11 cellular contexts compared by ENCODE assay signal in the genomic region with DNA sequence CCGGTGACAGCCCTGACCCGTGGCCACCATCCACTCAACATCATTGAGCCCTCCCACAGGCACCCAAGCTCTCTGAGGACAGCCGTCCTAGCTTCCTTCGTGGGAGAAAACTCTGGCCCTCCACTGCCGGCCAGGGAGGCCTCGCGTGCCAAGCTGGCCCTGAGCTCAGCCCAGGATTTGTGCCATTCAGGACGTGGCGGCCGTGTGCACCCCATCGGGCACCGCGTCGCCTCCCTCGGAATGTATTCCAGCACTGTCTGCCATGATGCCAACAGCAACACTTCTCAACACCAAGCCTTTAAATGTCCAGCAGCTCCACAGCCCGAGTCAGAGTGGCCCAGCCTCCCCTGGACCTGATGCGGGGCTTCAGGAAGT. TPM values are rescaled to one million over a fixed set of nuclear protein-coding genes. Genes with fewer than 3 reads are reported as not detected.
DNase-seq lines count a peak whose midpoint lies in the region; ATAC-seq and TF ChIP-seq lines count a peak whose summit lies in the region.
"Had no signal": no experiment of that assay in that cellular context is flagged by ENCODE, and none has a peak within 500 bp of the region (broad histone marks: within the 10 kb centered on the region; RNA-seq: fewer than 3 reads in every experiment).

No MANE protein-coding gene starts in this region.

- BruUV-seq in Panc1 (replicated peaks; lab: Mats Ljungman, UMichigan) (no TSS peak), OCI-LY7 (replicated peaks; lab: Mats Ljungman, UMichigan) (no TSS peak)

- no peaks in the 10 kb centered on the region for H3K9me3 ChIP-seq in Panc1 (ENCODE audit: control insufficient read depth, insufficient read depth, low read depth, low read length)
- no peaks in the 10 kb centered on the region for H3K9me3 ChIP-seq in muscle layer of duodenum (ENCODE audit: control insufficient read depth in 1 of 2, low read length in 2 of 2)
- no peaks in the 10 kb centered on the region for H3K9me3 ChIP-seq in thymus (ENCODE audit: control insufficient read depth)
- no peaks in the 10 kb centered on the region for H3K9me3 ChIP-seq in OCI-LY7 (ENCODE audit: low read length)

- H3K4me3 ChIP-seq in Panc1 (ENCODE audit: low read depth in 2 of 2, low read length in 2 of 2) (no peak overlapping the region), epithelial cell of proximal tubule (ENCODE audit: low read depth, low read length) (peak overlapping the region; percentile 26), muscle layer of duodenum (ENCODE audit: low read depth in 1 of 2, low read length in 2 of 2) (peak overlapping the region in 1 of 2 donors; percentile 1), thymus (ENCODE audit: low read length) (no peak overlapping the region), OCI-LY7 (ENCODE audit: low read depth, low read length, poor library complexity, severe bottlenecking) (no peak overlapping the region)

- TF ChIP-seq CTCF in Panc1 (IDR thresholded peaks at IDR 0.05) = no peak
- TF ChIP-seq CTCF in epithelial cell of proximal tubule (conservative IDR thresholded peaks at IDR 0.05; ENCODE audit: low read depth, low read length) = no peak
- TF ChIP-seq CTCF in OCI-LY7 (conservative IDR thresholded peaks at IDR 0.05; ENCODE audit: low read length) = no peak

- no peak overlapping the region for H3K4me2 ChIP-seq in OCI-LY7 (ENCODE audit: low read length)
- H3K4me2 ChIP-seq: KMS-11 had no signal

- DNase-seq in Panc1 (ENCODE audit: low read depth, low spot score) (no peak), epithelial cell of proximal tubule (ENCODE audit: low read depth) (no peak), NCI-H1417 (lab: John Stamatoyannopoulos, UW) (no peak), OCI-M1 (lab: John Stamatoyannopoulos, UW) (no peak), OCI-LY7 (ENCODE audit: low spot score) (no peak)
- DNase-seq in activated CD4-positive, alpha-beta T cell treated with anti-CD3 and anti-CD28 coated beads for 1 hour = no peak
- DNase-seq: activated T-cell treated with anti-CD3 and anti-CD28 coated beads, Interleukin-2, amount 50 U/mL, for 24 hours; NCI-H345 had no signal

- H3K27ac ChIP-seq in Panc1 (ENCODE audit: low read length) (peak overlapping the region; percentile 72), muscle layer of duodenum (ENCODE audit: low read length) (peak overlapping the region; percentile 47), thymus (ENCODE audit: low read depth) (peak overlapping the region; percentile 46), OCI-LY7 (ENCODE audit: low read depth, low read length, poor library complexity, severe bottlenecking) (no peak overlapping the region)
- H3K27ac ChIP-seq: KMS-11 had no signal

- CTCF ChIA-PET in Panc1 (lab: Charles Lee) = interaction anchor here (0.7 kb wide), 1 partner anchor 1171 kb away, joined by 3 read pairs; no protein-coding TSS in a partner anchor
- CTCF ChIA-PET in OCI-LY7 (lab: Charles Lee; ENCODE audit: unreplicated experiment) = no interaction called here

- no peak overlapping the region for H2AFZ ChIP-seq in OCI-LY7 (ENCODE audit: low read length)

- 97% methylated on average over 17 of the region's 17 CpGs for WGBS in thymus

- in situ Hi-C loops in Panc1 (cut with HindIII; ENCODE audit: low pct_unique_long_range_greater_than_20kb, low sequenced_read_pairs) = no loop called here

- POLR2A ChIA-PET in Panc1 (lab: Charles Lee) = no interaction called here
- POLR2A ChIA-PET in OCI-LY7 (lab: Charles Lee) = no interaction called here

- intact Hi-C loops in Panc1 (cut with micrococcal nuclease; ENCODE audit: unreplicated experiment) (no loop called here), OCI-LY7 (cut with micrococcal nuclease; ENCODE audit: unreplicated experiment) (no loop called here)

- H3K36me3 ChIP-seq in Panc1 (ENCODE audit: control insufficient read depth, insufficient read depth, low read length) (no peaks in the 10 kb centered on the region), muscle layer of duodenum (ENCODE audit: control insufficient read depth in 1 of 2, insufficient read depth in 2 of 2, low read length in 2 of 2) (peaks cover 6 to 25% of the 10 kb centered on the region in 2 donors), thymus (ENCODE audit: control insufficient read depth, insufficient read depth) (no peaks in the 10 kb centered on the region), OCI-LY7 (ENCODE audit: insufficient read depth, low read length) (no peaks in the 10 kb centered on the region)

- H3K27me3 ChIP-seq in Panc1 (ENCODE audit: control insufficient read depth, insufficient read depth, low read length) (no peaks in the 10 kb centered on the region), muscle layer of duodenum (ENCODE audit: low read depth, low read length) (no peaks in the 10 kb centered on the region), thymus (ENCODE audit: control insufficient read depth, insufficient read depth) (no peaks in the 10 kb centered on the region)

- no peaks in the 10 kb centered on the region for H3K9me2 ChIP-seq in OCI-LY7 (ENCODE audit: insufficient read depth, low read length)

- H3K4me1 ChIP-seq in Panc1 (ENCODE audit: control insufficient read depth, insufficient read depth, low read length) = peaks cover 22% of the 10 kb centered on the region
- peaks cover 7 to 48% of the 10 kb centered on the region in 2 donors for H3K4me1 ChIP-seq in muscle layer of duodenum (ENCODE audit: control insufficient read depth in 1 of 2, insufficient read depth in 2 of 2, low read length in 2 of 2)
- H3K4me1 ChIP-seq in thymus (ENCODE audit: control insufficient read depth, insufficient read depth, low read length) = no peaks in the 10 kb centered on the region
- H3K4me1 ChIP-seq in OCI-LY7 (ENCODE audit: insufficient read depth, low read length, poor library complexity, severe bottlenecking) = peaks cover 6% of the 10 kb centered on the region

- H4K20me1 ChIP-seq in OCI-LY7 (ENCODE audit: insufficient read depth, low read length) = peaks cover 6% of the 10 kb centered on the region; the same call in 1 of the 2 replicates

- ATAC-seq in Panc1 = no peak; the same call in 1 of the 2 replicates

- peaks cover 44% of the 10 kb centered on the region for H3K79me2 ChIP-seq in OCI-LY7 (ENCODE audit: insufficient read depth, low read depth, low read length)

RNA-seq across cellular contexts. Expression of a gene that starts 35.7 kb away (rescaled TPM):
- total RNA-seq in Panc1 (2021; ENCODE audit: unreplicated experiment) (28.6 TPM), epithelial cell of proximal tubule (14.8 and 15.7 TPM in 2 replicates), OCI-LY7 (2022) (32.3 and 38.2 TPM in 2 replicates)
- polyA plus RNA-seq in Panc1 (2012; ENCODE audit: insufficient read length) = 11.7 TPM
- 8.9 TPM for polyA plus RNA-seq in thymus
- total RNA-seq in OCI-LY7 (2014; rRNA removed; shearing (Covaris generic)) = 14.3 and 16.2 TPM in 2 replicates
